Comparison of ENCODE assay signal across 19 cellular contexts in the genomic region with DNA sequence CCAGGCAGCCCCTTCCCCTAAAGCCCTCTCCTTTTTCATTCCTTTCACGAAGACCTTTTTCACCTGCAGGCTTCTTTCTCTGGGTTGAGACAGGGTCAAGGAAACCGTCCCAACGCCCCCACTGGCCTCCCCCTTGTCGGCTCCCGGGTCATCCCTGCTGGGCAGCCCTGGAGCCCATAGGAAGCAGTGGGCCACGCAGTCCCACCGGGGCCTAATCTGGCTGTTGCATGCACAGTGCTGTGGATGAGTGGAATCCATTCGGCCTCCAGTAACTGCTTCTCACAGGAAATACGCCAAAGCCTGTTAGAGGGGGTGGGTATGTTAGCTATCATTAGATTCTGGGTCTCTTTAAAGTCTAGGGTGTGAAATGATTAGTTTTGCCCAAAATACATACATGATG. TPM values are rescaled to one million over a fixed set of nuclear protein-coding genes. Genes with fewer than 3 reads are reported as not detected.
DNase-seq lines count a peak whose midpoint lies in the region; ATAC-seq and TF ChIP-seq lines count a peak whose summit lies in the region.
"Had no signal": no experiment of that assay in that cellular context is flagged by ENCODE, and none has a peak within 500 bp of the region (broad histone marks: within the 10 kb centered on the region; RNA-seq: fewer than 3 reads in every experiment).

No MANE protein-coding gene starts in this region.

- no peaks in the 10 kb centered on the region for H3K9me3 Mint-ChIP-seq in GM23338
- no peaks in the 10 kb centered on the region for H3K9me3 Mint-ChIP-seq in memory B cell
- no peaks in the 10 kb centered on the region for H3K9me3 Mint-ChIP-seq in activated T-cell treated with anti-CD3 and anti-CD28 coated beads, Interleukin-2, amount 50 U/mL, for 24 hours
- H3K9me3 Mint-ChIP-seq: activated CD4-positive, alpha-beta memory T cell treated with anti-CD3 and anti-CD28 coated beads, Interleukin-2, amount 10 ng/mL, durations not matched to agents 7 days and 5 days; activated T-cell treated with anti-CD3 and anti-CD28 coated beads, Interleukin-2, amount 50 U/mL, for 4 hours; naive thymus-derived CD4-positive, alpha-beta T cell had no signal

- H3K9me3 ChIP-seq in esophagus muscularis mucosa (no peaks in the 10 kb centered on the region), subcutaneous abdominal adipose tissue (ENCODE audit: control insufficient read depth in 5 of 5, low read length in 5 of 5) (no peaks in the 10 kb centered on the region), hepatocyte (ENCODE audit: low read depth) (no peaks in the 10 kb centered on the region)
- H3K9me3 ChIP-seq: tibial nerve had no signal

- TF ChIP-seq CTCF in GM23338 (conservative IDR thresholded peaks at IDR 0.05; ENCODE audit: low read depth in 2 of 2) (no peak), esophagus muscularis mucosa (IDR thresholded peaks at IDR 0.05) (no peak), hepatocyte (IDR thresholded peaks at IDR 0.05; ENCODE audit: poor library complexity) (no peak)

- no peaks in the 10 kb centered on the region; the same call in 1 of the 2 replicates for H4K20me1 ChIP-seq in GM23338 (replicated peaks; ENCODE audit: insufficient read depth)
- H4K20me1 ChIP-seq in hepatocyte (ENCODE audit: insufficient read depth, poor library complexity, severe bottlenecking), result no peaks in the 10 kb centered on the region

- H3K4me2 ChIP-seq in GM23338 (no peak overlapping the region), hepatocyte (no peak overlapping the region)

- H3K9ac ChIP-seq in subcutaneous abdominal adipose tissue (ENCODE audit: low read length in 5 of 5), result peak overlapping the region in 2 of 5 donors; percentile 54 to 60

- peaks cover 4% of the 10 kb centered on the region; the same call in 1 of the 2 replicates for H3K4me1 ChIP-seq in GM23338 (ENCODE audit: insufficient read depth)
- H3K4me1 ChIP-seq in esophagus muscularis mucosa, result peaks cover 41 to 56% (median 45%) of the 10 kb centered on the region in 4 donors
- H3K4me1 ChIP-seq in subcutaneous abdominal adipose tissue (ENCODE audit: control insufficient read depth in 5 of 5, insufficient read depth in 5 of 5, low read length in 5 of 5), result peaks cover 0 to 49% (median 22%) of the 10 kb centered on the region in 5 donors
- no peaks in the 10 kb centered on the region for H3K4me1 ChIP-seq in hepatocyte (ENCODE audit: insufficient read depth)

- H3K36me3 Mint-ChIP-seq in GM23338 (ENCODE audit: low read depth) (peaks cover 17% of the 10 kb centered on the region), memory B cell (peaks cover 13% of the 10 kb centered on the region)
- H3K36me3 Mint-ChIP-seq in activated T-cell treated with anti-CD3 and anti-CD28 coated beads, Interleukin-2, amount 50 U/mL, for 24 hours (ENCODE audit: low read depth), result peaks cover 32% of the 10 kb centered on the region

- H2AFZ ChIP-seq in GM23338 (no peak overlapping the region), hepatocyte (no peak overlapping the region)

- no peak overlapping the region for H3K27ac Mint-ChIP-seq in GM23338
- peak overlapping the region; percentile 51 for H3K27ac Mint-ChIP-seq in memory B cell
- no peak overlapping the region for H3K27ac Mint-ChIP-seq in activated T-cell treated with anti-CD3 and anti-CD28 coated beads, Interleukin-2, amount 50 U/mL, for 24 hours
- H3K27ac Mint-ChIP-seq: activated CD4-positive, alpha-beta memory T cell treated with anti-CD3 and anti-CD28 coated beads, Interleukin-2, amount 10 ng/mL, durations not matched to agents 7 days and 5 days had no signal

- H3K27ac ChIP-seq in GM23338 (ENCODE audit: low read depth) (no peak overlapping the region), esophagus muscularis mucosa (replicated peaks in 1 of 4) (peak overlapping the region; percentile 38 to 78 (median 62)), subcutaneous abdominal adipose tissue (ENCODE audit: low read depth, low read length) (peak overlapping the region; percentile 15), hepatocyte (no peak overlapping the region)
- H3K27ac ChIP-seq: brain microvascular endothelial cell, epithelial cell of prostate, WERI-Rb-1 had no signal

- H3K4me1 Mint-ChIP-seq in GM23338 (peaks cover 32% of the 10 kb centered on the region), memory B cell (peaks cover 23% of the 10 kb centered on the region)
- peaks cover 52% of the 10 kb centered on the region for H3K4me1 Mint-ChIP-seq in activated T-cell treated with anti-CD3 and anti-CD28 coated beads, Interleukin-2, amount 50 U/mL, for 24 hours (ENCODE audit: low read depth)

- H3K36me3 ChIP-seq in GM23338 (ENCODE audit: insufficient read depth) (peaks cover 5% of the 10 kb centered on the region), esophagus muscularis mucosa (peaks cover 3 to 56% (median 31%) of the 10 kb centered on the region in 4 donors), subcutaneous abdominal adipose tissue (ENCODE audit: control insufficient read depth in 5 of 5, insufficient read depth in 5 of 5, low read length in 5 of 5) (peaks cover 12 to 30% (median 29%) of the 10 kb centered on the region in 5 donors), hepatocyte (replicated peaks; ENCODE audit: insufficient read depth, low read depth) (no peaks in the 10 kb centered on the region)
- H3K36me3 ChIP-seq: brain microvascular endothelial cell had no signal

- H3K79me2 ChIP-seq in GM23338 (replicated peaks; ENCODE audit: insufficient read depth) (no peaks in the 10 kb centered on the region), hepatocyte (no peaks in the 10 kb centered on the region)

- H3K9me2 ChIP-seq in GM23338 (ENCODE audit: insufficient read depth) (peaks cover 8% of the 10 kb centered on the region), hepatocyte (replicated peaks; ENCODE audit: insufficient read depth) (no peaks in the 10 kb centered on the region)

- TF ChIP-seq POLR2A in esophagus muscularis mucosa (IDR thresholded peaks at IDR 0.05; ENCODE audit: low read depth), result no peak

- intact Hi-C loops in esophagus muscularis mucosa (cut with DNase I), result no loop called here

- ATAC-seq in GM23338 (peak; percentile 21; the same call in 2 of the 3 replicates), memory B cell (ENCODE audit: low read depth) (no peak)
- ATAC-seq: activated naive CD4-positive, alpha-beta T cell treated with anti-CD3 and anti-CD28 coated beads, Interleukin-2, amount 50 U/mL, for 72 hours; activated T-cell treated with anti-CD3 and anti-CD28 coated beads, Interleukin-2, amount 50 U/mL, for 4 hours; HCT116; K562; naive thymus-derived CD4-positive, alpha-beta T cell had no signal

- H3K4me3 Mint-ChIP-seq in GM23338, result no peak overlapping the region
- H3K4me3 Mint-ChIP-seq in memory B cell, result no peak overlapping the region
- no peak overlapping the region for H3K4me3 Mint-ChIP-seq in activated T-cell treated with anti-CD3 and anti-CD28 coated beads, Interleukin-2, amount 50 U/mL, for 24 hours
- H3K4me3 Mint-ChIP-seq: activated CD4-positive, alpha-beta memory T cell treated with anti-CD3 and anti-CD28 coated beads, Interleukin-2, amount 10 ng/mL, durations not matched to agents 7 days and 5 days; activated T-cell treated with anti-CD3 and anti-CD28 coated beads, Interleukin-2, amount 50 U/mL, for 4 hours; naive thymus-derived CD4-positive, alpha-beta T cell had no signal

- H3K27me3 Mint-ChIP-seq in GM23338 (ENCODE audit: insufficient read depth, low read depth, poor library complexity) (peaks cover 4% of the 10 kb centered on the region), memory B cell (no peaks in the 10 kb centered on the region)
- H3K27me3 Mint-ChIP-seq in activated T-cell treated with anti-CD3 and anti-CD28 coated beads, Interleukin-2, amount 50 U/mL, for 24 hours, result no peaks in the 10 kb centered on the region
- H3K27me3 Mint-ChIP-seq: activated CD4-positive, alpha-beta memory T cell treated with anti-CD3 and anti-CD28 coated beads, Interleukin-2, amount 10 ng/mL, durations not matched to agents 7 days and 5 days; naive thymus-derived CD4-positive, alpha-beta T cell had no signal

- WGBS in esophagus muscularis mucosa, result 72% methylated on average over 9 of the region's 9 CpGs
- 94% methylated on average over 9 of the region's 9 CpGs for WGBS in hepatocyte (ENCODE audit: low lambda C conversion rate, missing lambda C conversion rate)

- no peaks in the 10 kb centered on the region for H3K27me3 ChIP-seq in GM23338 (ENCODE audit: insufficient read depth)
- H3K27me3 ChIP-seq in esophagus muscularis mucosa, result no peaks in the 10 kb centered on the region
- no peaks in the 10 kb centered on the region for H3K27me3 ChIP-seq in subcutaneous abdominal adipose tissue (ENCODE audit: control insufficient read depth in 5 of 5, insufficient read depth in 4 of 5, low read length in 5 of 5)
- no peaks in the 10 kb centered on the region for H3K27me3 ChIP-seq in hepatocyte
- H3K27me3 ChIP-seq: brain microvascular endothelial cell, tibial nerve had no signal

- no peak for DNase-seq in GM23338 (ENCODE audit: low spot score)
- DNase-seq in esophagus muscularis mucosa (ENCODE audit: extremely low spot score), result no peak
- no peak for DNase-seq in memory B cell (ENCODE audit: low spot score in 2 of 2)
- no peak for DNase-seq in SW 1271 (lab: John Stamatoyannopoulos, UW)
- no peak for DNase-seq in activated T-cell treated with anti-CD3 and anti-CD28 coated beads, Interleukin-2, amount 50 U/mL, for 24 hours
- DNase-seq in DMS53 (lab: John Stamatoyannopoulos, UW), result no peak
- DNase-seq in hepatocyte (ENCODE audit: low spot score), result no peak
- DNase-seq: activated CD4-positive, alpha-beta memory T cell treated with anti-CD3 and anti-CD28 coated beads, Interleukin-2, amount 10 ng/mL, durations not matched to agents 7 days and 5 days; activated T-cell treated with anti-CD3 and anti-CD28 coated beads, Interleukin-2, amount 50 U/mL, for 4 hours; brain microvascular endothelial cell; naive thymus-derived CD4-positive, alpha-beta T cell; NCI-H510A; WERI-Rb-1 had no signal

- TF ChIP-seq EP300 in esophagus muscularis mucosa (IDR thresholded peaks at IDR 0.05), result no peak

- H3K4me3 ChIP-seq in GM23338, result no peak overlapping the region
- H3K4me3 ChIP-seq in esophagus muscularis mucosa, result peak overlapping the region in 2 of 4 donors; percentile 17 to 25
- peak overlapping the region in 3 of 5 donors; percentile 13 to 38 (median 19) for H3K4me3 ChIP-seq in subcutaneous abdominal adipose tissue (ENCODE audit: low read depth in 1 of 5, low read length in 5 of 5)
- no peak overlapping the region for H3K4me3 ChIP-seq in hepatocyte
- H3K4me3 ChIP-seq: K562, tibial nerve had no signal

- H3F3A ChIP-seq in GM23338 (replicated peaks; ENCODE audit: low read depth), result no peaks in the 10 kb centered on the region

TF ChIP-seq in GM23338, 12 proteins besides CTCF, POLR2A, EP300 and RAD21 (continues in another document):
- TF ChIP-seq STAT1 (IDR thresholded peaks at IDR 0.05; ENCODE audit: unreplicated experiment) (no peak), ZNF114 (CRISPR knock-in tag; IDR thresholded peaks at IDR 0.05) (no peak), CREB1 (CRISPR knock-in tag; IDR thresholded peaks at IDR 0.05; ENCODE audit: low read depth) (no peak), EZH2phosphoT487 (IDR thresholded peaks at IDR 0.05; ENCODE audit: unreplicated experiment) (no peak), EZH2 (IDR thresholded peaks at IDR 0.05; ENCODE audit: low read depth, unreplicated experiment) (no peak)

RNA-seq across cellular contexts. Expression of a gene that starts 16.7 kb away (rescaled TPM):
- total RNA-seq in GM23338 (2014; rRNA removed; shearing (Covaris generic)), result 20.9 and 23.8 TPM in 2 replicates
- polyA plus RNA-seq in GM23338 (2016; fragmentation: Nextera tagmentation; extraction: Ambion mirVana) (7.5 and 9.8 TPM in 2 replicates), hepatocyte (9.0 and 15.4 TPM in 2 replicates)
- total RNA-seq in esophagus muscularis mucosa (10 to 100 TPM in 3 of 4 donors, 1 to 10 TPM in 1; 7.6 to 15.8 (median 15.2) TPM), hepatocyte (7.7 and 12.8 TPM in 2 replicates)

Comparison
In these comparisons a context has a peak if more than half of its experiments do, and no peak if none do; other contexts are left out.
1. H3K27ac ChIP-seq: peak in esophagus muscularis mucosa (4 of 4) and subcutaneous abdominal adipose tissue (single experiment); none in GM23338 (single experiment) and hepatocyte (single experiment).
2. H3K4me3 ChIP-seq: peak in subcutaneous abdominal adipose tissue (3 of 5); none in GM23338 (single experiment) and hepatocyte (single experiment).